ENCODE assay signal across 17 cellular contexts in the genomic region with DNA sequence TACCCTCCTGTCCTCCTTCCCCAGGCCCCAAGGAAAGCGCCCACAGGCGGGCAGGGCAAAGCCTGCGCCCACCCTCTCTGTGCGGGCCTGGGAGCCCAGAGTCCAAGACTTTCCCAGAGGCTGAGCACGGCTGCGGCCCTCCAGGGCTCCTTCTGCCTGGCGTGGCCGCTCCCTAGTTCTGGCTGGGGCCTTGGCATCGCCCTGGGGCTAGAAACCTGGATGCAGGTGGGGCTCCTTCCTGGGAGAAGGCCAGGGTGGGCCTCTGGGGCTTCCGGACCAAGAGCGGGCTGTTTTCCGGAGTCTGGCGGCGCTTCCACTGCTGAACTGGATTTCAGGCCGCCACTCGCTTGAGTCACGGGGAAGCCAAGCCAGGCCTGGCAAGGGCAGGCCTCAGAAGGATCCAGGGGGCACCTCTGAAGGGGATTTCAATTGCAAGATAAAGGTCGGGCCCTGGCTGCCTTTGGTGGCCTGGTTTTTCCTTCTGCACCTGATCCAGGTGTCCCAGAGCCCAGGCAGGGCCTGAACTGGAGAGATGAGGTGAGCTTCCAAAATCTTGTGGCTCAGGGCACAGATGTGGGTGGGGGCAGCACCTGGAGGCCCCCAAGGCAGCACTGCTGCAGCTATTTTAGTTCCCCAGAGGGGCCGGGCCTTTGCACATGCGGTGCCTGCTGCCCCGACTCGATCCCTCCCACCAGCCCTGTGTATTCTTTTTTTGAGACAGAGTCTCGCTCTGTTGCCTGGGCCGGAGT.
"Had no signal": no experiment of that assay in that cellular context is flagged by ENCODE, and none has a peak within 500 bp of the region (broad histone marks: within the 10 kb centered on the region; RNA-seq: fewer than 3 reads in every experiment).

No MANE protein-coding gene starts in this region.

- H3K36me3 ChIP-seq: left ventricle myocardium inferior, neutrophil, sigmoid colon, tibial artery had no signal

- ATAC-seq: activated CD8-positive, alpha-beta T cell treated with anti-CD3 and anti-CD28 coated beads for 36 hours; activated naive CD8-positive, alpha-beta T cell treated with anti-CD3 and anti-CD28 coated beads, Interleukin-2, amount 50 U/mL, for 24 hours; esophagus mucosa; mucosa of descending colon; stimulated activated effector memory CD8-positive, alpha-beta T cell treated with anti-CD3 and anti-CD28 coated beads, Interleukin-12 subunit alpha, Interleukin-12 subunit beta, amount 100 ng/mL, for 72 hours; T-helper 17 cell had no signal

- H3K27me3 ChIP-seq: sigmoid colon, tibial artery had no signal

- H3K27ac ChIP-seq: left ventricle myocardium inferior, neutrophil, sigmoid colon had no signal

- H3K4me3 ChIP-seq: left ventricle myocardium inferior, mucosa of descending colon, sigmoid colon, tibial artery had no signal

- H3K9me3 ChIP-seq: left ventricle myocardium inferior, mucosa of descending colon, neutrophil, sigmoid colon, tibial artery had no signal

- FAIRE-seq: bronchial epithelial cell, small intestine had no signal

- DNase-seq: activated CD4-positive, alpha-beta T cell treated with anti-CD3 and anti-CD28 coated beads, Interleukin-2, amount 50 U/mL, for 1 hour; activated CD8-positive, alpha-beta T cell treated with anti-CD3 and anti-CD28 coated beads for 36 hours; activated naive CD8-positive, alpha-beta T cell treated with anti-CD3 and anti-CD28 coated beads, Interleukin-2, amount 50 U/mL, for 24 hours; activated T-cell treated with anti-CD3 and anti-CD28 coated beads, Interleukin-2, amount 50 U/mL, for 48 hours; amygdala; foreskin fibroblast; left ventricle myocardium inferior; mucosa of descending colon; sigmoid colon; small intestine; stimulated activated CD4-positive, alpha-beta T cell treated with anti-CD3 and anti-CD28 coated beads, Interleukin-4, amount 100 ng/mL, for 24 hours; T-helper 17 cell; tibial artery had no signal
